In the genomic region with DNA sequence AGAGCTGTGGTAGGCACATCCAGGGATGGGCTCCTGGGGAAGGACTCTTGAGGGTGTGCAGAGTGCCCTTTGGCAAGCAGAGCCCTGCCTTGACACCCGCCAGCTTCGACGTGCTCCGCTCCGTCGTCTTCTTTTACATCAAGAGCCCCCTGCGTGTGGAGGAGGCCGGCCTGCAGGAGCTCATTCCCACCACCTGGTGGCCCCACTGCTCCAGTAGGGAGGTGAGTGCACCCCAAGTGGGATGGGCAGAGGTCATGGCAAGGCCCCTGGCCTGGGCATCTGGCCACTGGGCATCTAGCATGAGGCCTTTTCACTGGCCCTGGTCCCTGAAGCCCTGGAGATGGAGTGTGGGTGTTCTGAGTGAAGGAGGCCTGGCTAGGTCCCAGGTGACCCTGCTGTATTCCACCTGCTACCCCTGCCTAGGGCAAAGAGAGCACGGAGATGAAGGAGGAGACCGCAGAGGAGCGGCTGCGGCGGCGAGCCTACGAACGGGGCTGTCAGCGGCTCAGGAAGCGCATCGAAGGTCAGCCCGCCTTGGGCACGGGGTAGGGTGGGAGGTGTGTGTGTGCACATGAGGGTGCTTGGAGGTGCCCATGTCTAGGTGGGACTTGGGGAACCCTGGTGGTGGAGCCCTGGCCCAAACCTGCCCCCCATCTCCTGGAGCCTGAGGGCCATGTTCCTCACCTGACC, we compare ENCODE assay signal across 10 cellular contexts. TPM values are rescaled to one million over a fixed set of nuclear protein-coding genes. Genes with fewer than 3 reads are reported as not detected.
DNase-seq lines count a peak whose midpoint lies in the region; ATAC-seq and TF ChIP-seq lines count a peak whose summit lies in the region.
"Had no signal": no experiment of that assay in that cellular context is flagged by ENCODE, and none has a peak within 500 bp of the region (broad histone marks: within the 10 kb centered on the region; RNA-seq: fewer than 3 reads in every experiment).

No MANE protein-coding gene starts in this region.

- POLR2A ChIA-PET in AG04449 (lab: Yijun Ruan, JAX): interaction anchor here (0.6 kb wide), 1 partner anchor 1234 kb away, joined by 3 read pairs; no protein-coding TSS in a partner anchor

- no peak for ATAC-seq in HG03469 (IDR thresholded peaks at IDR 0.05; ENCODE audit: unreplicated experiment)
- ATAC-seq: natural killer cell treated with Interleukin-12 subunit alpha and Interleukin-12 subunit beta and Interleukin-15 and Interleukin-18, amount 100 ng/mL, for 72 hours had no signal

- no peak for DNase-seq in AG04449 (ENCODE audit: low read depth, low spot score)
- no peak for DNase-seq in HFF-Myc (ENCODE audit: extremely low read depth, low read depth)
- DNase-seq in epithelial cell of proximal tubule (ENCODE audit: low read depth): no peak
- no peak for DNase-seq in midbrain (lab: John Stamatoyannopoulos, UW)
- no peak for DNase-seq in NCI-H2227 (lab: John Stamatoyannopoulos, UW; ENCODE audit: unreplicated experiment)
- DNase-seq: DMS79 treated with DMSO at 0.1 percent for 48 hours, NCI-H1105 had no signal

- H3K4me3 ChIP-seq in AG04449 (ENCODE audit: low read depth, low read length) (no peak overlapping the region), HFF-Myc (replicated peaks; ENCODE audit: low read depth, low read length) (no peak overlapping the region), epithelial cell of proximal tubule (ENCODE audit: low read depth, low read length) (no peak overlapping the region)

- peak; percentile 64 for TF ChIP-seq CTCF in AG04449 (IDR thresholded peaks at IDR 0.05; ENCODE audit: insufficient read depth, low read length, missing control alignments)
- peak; percentile 57 for TF ChIP-seq CTCF in HFF-Myc (IDR thresholded peaks at IDR 0.05; ENCODE audit: low read depth, low read length, missing control alignments)
- peak; percentile 65 for TF ChIP-seq CTCF in epithelial cell of proximal tubule (conservative IDR thresholded peaks at IDR 0.05; ENCODE audit: low read depth, low read length)

- CTCF ChIA-PET in AG04449 (lab: Yijun Ruan, JAX): interaction anchor here (0.7 to 7.8 kb wide), 18 partner anchors 9 to 228 kb away, joined by 3 to 74 read pairs (median 4); a partner anchor contains a TSS

RNA-seq across cellular contexts. Expression of a gene that starts 12.2 kb away (rescaled TPM):
- 18.0 and 19.0 TPM in 2 replicates for total RNA-seq in epithelial cell of proximal tubule

RNA-seq across cellular contexts. Expression of a gene that starts 12.3 kb away (rescaled TPM):
- total RNA-seq in epithelial cell of proximal tubule: 4.3 and 5.5 TPM in 2 replicates

RNA-seq across cellular contexts. Expression of a gene that starts 18.0 kb away (rescaled TPM):
- total RNA-seq in epithelial cell of proximal tubule: 0.07 and 0.86 TPM in 2 replicates
- total RNA-seq: dermis microvascular lymphatic vessel endothelial cell had no signal

RNA-seq across cellular contexts. Expression of a gene that starts 22.2 kb away (rescaled TPM):
- 50.4 and 88.9 TPM in 2 replicates for total RNA-seq in epithelial cell of proximal tubule

RNA-seq across cellular contexts. Expression of a gene that starts 27.4 kb away (rescaled TPM):
- 126 and 199 TPM in 2 replicates for total RNA-seq in epithelial cell of proximal tubule
